Comparison of ENCODE assay signal across 8 cellular contexts in the genomic region with DNA sequence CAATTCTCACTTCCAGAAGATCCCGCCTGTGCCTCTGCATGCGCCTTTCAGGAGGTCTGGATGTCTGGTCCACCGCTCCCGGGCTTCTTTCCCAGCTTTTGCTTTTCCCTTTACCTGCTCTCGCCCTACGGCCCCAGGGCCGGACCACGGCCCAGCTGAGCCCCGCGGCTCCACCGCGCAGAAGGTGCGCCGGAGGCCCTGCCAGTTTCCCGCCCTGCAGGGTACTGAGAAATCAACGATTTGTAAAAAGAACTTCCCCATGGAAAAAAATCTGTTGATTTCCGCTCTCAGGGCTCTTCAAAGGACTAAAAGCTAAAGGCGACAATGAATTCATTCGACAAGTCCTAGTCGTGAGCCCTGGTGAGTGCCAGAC. TPM values are rescaled to one million over a fixed set of nuclear protein-coding genes. Genes with fewer than 3 reads are reported as not detected.
DNase-seq lines count a peak whose midpoint lies in the region; ATAC-seq and TF ChIP-seq lines count a peak whose summit lies in the region.

No MANE protein-coding gene starts in this region.

- H3K27ac ChIP-seq in 22Rv1 (peak overlapping the region; percentile 50), coronary artery (peak overlapping the region; percentile 81 to 89), mesodermal cell (ENCODE audit: low read depth, low read length, severe bottlenecking) (peak overlapping the region; percentile 84), aorta (ENCODE audit: low read depth in 1 of 2, low read length in 2 of 2) (peak overlapping the region in 1 of 2 donors; percentile 69), SJCRH30 (no peak overlapping the region)

- TF ChIP-seq CTCF in 22Rv1 (IDR thresholded peaks at IDR 0.05) (no peak), coronary artery (IDR thresholded peaks at IDR 0.05) (no peak)

- peak overlapping the region; percentile 76 for H3K4me3 ChIP-seq in coronary artery
- H3K4me3 ChIP-seq in mesodermal cell (ENCODE audit: extremely low read depth, insufficient read depth, low read length, poor library complexity, severe bottlenecking), result peak overlapping the region; percentile 63
- H3K4me3 ChIP-seq in aorta (ENCODE audit: low read length in 2 of 2), result peak overlapping the region; percentile 28 to 61
- no peak overlapping the region for H3K4me3 ChIP-seq in SJCRH30

- H3K9me3 ChIP-seq in mesodermal cell (ENCODE audit: control insufficient read depth, low read length) (no peaks in the 10 kb centered on the region), aorta (ENCODE audit: control insufficient read depth, low read length) (no peaks in the 10 kb centered on the region), SJCRH30 (replicated peaks) (no peaks in the 10 kb centered on the region)

- peak; percentile 67 for ATAC-seq in aorta (ENCODE audit: low FRiP score)

- WGBS in mesodermal cell (ENCODE audit: insufficient coverage in 2 of 2), 2 experiments, result 9 to 10% methylated on average over 20 of the region's 20 CpGs
- WGBS in aorta, 2 donors, result 12 to 13% methylated on average over 20 of the region's 20 CpGs

- H3K27me3 ChIP-seq in aorta (ENCODE audit: control insufficient read depth in 1 of 2, insufficient read depth in 2 of 2, low read length in 1 of 2), result no peaks in the 10 kb centered on the region
- H3K27me3 ChIP-seq in SJCRH30, result no peaks in the 10 kb centered on the region

- peak; percentile 42 for DNase-seq in HT-29 (ENCODE audit: low spot score)
- DNase-seq in coronary artery (ENCODE audit: low spot score), result no peak
- no peak for DNase-seq in aorta
- DNase-seq in SJCRH30, result no peak
- DNase-seq in HCEC 1CT, result no peak
- DNase-seq in NK-92 (lab: John Stamatoyannopoulos, UW; ENCODE audit: unreplicated experiment), result no peak

- H3K4me1 ChIP-seq in mesodermal cell (ENCODE audit: control insufficient read depth, insufficient read depth, low read length, poor library complexity, severe bottlenecking), result peaks cover 3% of the 10 kb centered on the region
- no peaks in the 10 kb centered on the region for H3K4me1 ChIP-seq in aorta (ENCODE audit: control insufficient read depth in 1 of 2, insufficient read depth in 2 of 2, low read length in 2 of 2)
- no peaks in the 10 kb centered on the region for H3K4me1 ChIP-seq in SJCRH30

- intact Hi-C loops in aorta (cut with DNase I), result no loop called here

- H3K36me3 ChIP-seq in mesodermal cell (ENCODE audit: control insufficient read depth, insufficient read depth, low read length) (no peaks in the 10 kb centered on the region), aorta (ENCODE audit: control insufficient read depth in 1 of 2, insufficient read depth in 2 of 2, low read length in 1 of 2) (no peaks in the 10 kb centered on the region), SJCRH30 (no peaks in the 10 kb centered on the region)

RNA-seq across cellular contexts. Expression of a gene that starts 7.0 kb away (rescaled TPM):
- total RNA-seq in HT-29 (2014; rRNA removed; shearing (Covaris generic)), result under 0.01 TPM in 2 replicates
- 6,211 TPM for polyA plus RNA-seq in mesodermal cell (2013, experiment 1 of 2)
- polyA plus RNA-seq in mesodermal cell (2013, experiment 2 of 2), result 13,330 TPM
- 1,000 to 10,000 TPM; 7,231 to 8,154 TPM for total RNA-seq in aorta
- polyA plus RNA-seq in aorta, result not detected
- total RNA-seq in SJCRH30 (2014; rRNA removed; shearing (Covaris generic)), result under 0.01 TPM in 2 replicates

RNA-seq across cellular contexts. Expression of a gene that starts 32.9 kb away (rescaled TPM):
- total RNA-seq in HT-29 (2014; rRNA removed; shearing (Covaris generic)), result 12.0 and 13.2 TPM in 2 replicates
- polyA plus RNA-seq in mesodermal cell (2013, experiment 1 of 2), result 16.8 TPM
- polyA plus RNA-seq in mesodermal cell (2013, experiment 2 of 2), result 14.4 TPM
- 10 to 100 TPM; 18.6 to 34.1 TPM for total RNA-seq in aorta
- polyA plus RNA-seq in aorta, result 10 to 100 TPM; 10.5 to 68.7 TPM
- 12.6 and 19.4 TPM in 2 replicates for total RNA-seq in SJCRH30 (2014; rRNA removed; shearing (Covaris generic))

Comparison
In these comparisons a context has a peak if more than half of its experiments do, and no peak if none do; other contexts are left out.
1. RNA of a gene that starts 7.0 kb away (total RNA-seq): 7,231 to 8,154 TPM in aorta; under 0.01 TPM in HT-29 and under 0.01 TPM in SJCRH30; every median in the first group is over 1,000 times any median in the second.